In the genomic region with DNA sequence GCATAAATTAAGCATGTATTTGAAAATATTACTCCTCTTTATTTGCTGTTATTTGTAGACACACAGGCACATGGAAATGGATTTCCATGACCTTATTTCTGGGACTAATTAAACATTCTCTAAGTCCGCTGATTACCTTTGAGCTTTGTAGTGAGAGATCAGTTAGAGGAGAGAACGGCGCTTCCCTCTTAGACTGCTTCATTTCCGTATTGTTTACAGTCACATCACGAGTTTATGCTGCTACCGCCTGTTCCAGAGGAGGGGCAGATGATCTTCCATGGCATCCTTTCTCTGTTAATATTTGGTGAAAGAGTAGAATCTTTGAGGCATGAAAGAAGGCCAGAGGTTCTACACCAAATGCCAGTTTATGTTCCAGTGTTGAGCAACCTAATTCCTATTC, we compare ENCODE assay signal across 21 cellular contexts.
"Had no signal": no experiment of that assay in that cellular context is flagged by ENCODE, and none has a peak within 500 bp of the region (broad histone marks: within the 10 kb centered on the region; RNA-seq: fewer than 3 reads in every experiment).

No MANE protein-coding gene starts in this region.

- H3K4me1 ChIP-seq: psoas muscle, sigmoid colon had no signal

- H3K27ac ChIP-seq: epithelial cell of prostate, esophagus squamous epithelium, neutrophil, psoas muscle, sigmoid colon, skin epidermis had no signal

- H3K36me3 ChIP-seq: esophagus squamous epithelium, neutrophil, sigmoid colon had no signal

- DNase-seq: effector memory CD8-positive, alpha-beta T cell; esophagus squamous epithelium; foreskin fibroblast; immature natural killer cell; left cardiac atrium; mammary epithelial cell; naive thymus-derived CD4-positive, alpha-beta T cell; nephron progenitor cell; psoas muscle; sigmoid colon; stimulated activated CD4-positive, alpha-beta T cell treated with anti-CD3 and anti-CD28 coated beads, Interleukin-12 subunit alpha, Interleukin-12 subunit beta, amount 100 ng/mL, for 4 hours; stimulated activated CD4-positive, alpha-beta T cell treated with anti-CD3 and anti-CD28 coated beads, Interleukin-2, amount 100 ng/mL, for 48 hours; stimulated activated naive CD4-positive, alpha-beta T cell treated with Interleukin-2 at 50 U/mL for 16 hours had no signal

- FAIRE-seq: colon, keratinocyte, urothelium cell line had no signal

- H3K4me1 Mint-ChIP-seq: immature natural killer cell; naive thymus-derived CD4-positive, alpha-beta T cell; nephron progenitor cell had no signal

- H3K4me3 ChIP-seq: esophagus squamous epithelium, psoas muscle, sigmoid colon, skin epidermis had no signal

- H3K27me3 ChIP-seq: neutrophil, sigmoid colon had no signal

- H3K27ac Mint-ChIP-seq: dendritic cell treated with granulocyte-macrophage colony-stimulating factor and Interleukin-4, amounts not matched to agents 40 ng/mL and 50 ng/mL, for 4 days; effector memory CD8-positive, alpha-beta T cell; immature natural killer cell; naive thymus-derived CD4-positive, alpha-beta T cell; nephron progenitor cell; type B pancreatic cell had no signal

- H3K9me3 ChIP-seq: esophagus squamous epithelium, neutrophil, psoas muscle, sigmoid colon had no signal

- H3K9me3 Mint-ChIP-seq: effector memory CD8-positive, alpha-beta T cell; immature natural killer cell; naive thymus-derived CD4-positive, alpha-beta T cell; nephron progenitor cell; type B pancreatic cell had no signal

- H3K4me3 Mint-ChIP-seq: dendritic cell treated with granulocyte-macrophage colony-stimulating factor and Interleukin-4, amounts not matched to agents 40 ng/mL and 50 ng/mL, for 4 days; effector memory CD8-positive, alpha-beta T cell; immature natural killer cell; naive thymus-derived CD4-positive, alpha-beta T cell; nephron progenitor cell; type B pancreatic cell had no signal

- H3K27me3 Mint-ChIP-seq: dendritic cell treated with granulocyte-macrophage colony-stimulating factor and Interleukin-4, amounts not matched to agents 40 ng/mL and 50 ng/mL, for 4 days had no signal

- H3K36me3 Mint-ChIP-seq: immature natural killer cell; naive thymus-derived CD4-positive, alpha-beta T cell; type B pancreatic cell had no signal

- ATAC-seq: effector memory CD8-positive, alpha-beta T cell; left cardiac atrium; naive thymus-derived CD4-positive, alpha-beta T cell; psoas muscle had no signal
